1 cellular context compared by ENCODE assay signal in genomic region chr5:126100767-126101166, GRCh38.
TF ChIP-seq lines count a peak whose summit lies in the region.

No MANE protein-coding gene starts in this region.

TF ChIP-seq in HCT116, 20 proteins besides CTCF, POLR2A, EP300 and RAD21:
- TF ChIP-seq EZH2 (IDR thresholded peaks at IDR 0.05) (no peak), CBX3 (IDR thresholded peaks at IDR 0.05; ENCODE audit: low read depth) (no peak), TCF7L2 (IDR thresholded peaks at IDR 0.05; ENCODE audit: borderline replicate concordance, extremely low read depth, insufficient read depth, insufficient read length) (no peak)
TF ChIP-seq in HCT116: peak in this region for 0.
